Comparison of ENCODE assay signal across 1 cellular context in the genomic region with DNA sequence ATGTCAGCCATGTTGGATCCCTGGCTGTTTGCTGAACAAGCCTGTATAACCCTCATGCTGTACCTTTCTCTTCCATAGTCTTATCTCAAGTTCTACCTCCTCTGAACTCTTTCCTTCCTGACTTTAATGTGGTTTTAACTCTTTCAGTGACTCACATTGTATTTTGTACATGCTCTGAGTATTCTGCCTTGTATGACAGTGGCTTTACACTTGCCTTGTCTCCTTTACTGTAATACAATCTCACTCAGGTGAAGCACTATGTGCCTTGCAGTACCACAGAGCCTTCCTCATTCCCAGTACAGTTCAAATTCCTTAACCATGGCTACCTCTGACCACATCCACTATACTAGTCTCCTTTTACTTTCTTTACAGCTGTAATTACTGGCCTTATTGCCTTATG.
TF ChIP-seq lines count a peak whose summit lies in the region.

No MANE protein-coding gene starts in this region.

TF ChIP-seq in endothelial cell of umbilical vein, 7 proteins besides CTCF, POLR2A, EP300 and RAD21:
- TF ChIP-seq JUN (IDR thresholded peaks at IDR 0.05; ENCODE audit: borderline replicate concordance, insufficient read depth, insufficient read length, low read depth) (no peak), FOS (IDR thresholded peaks at IDR 0.05; ENCODE audit: borderline replicate concordance, insufficient read depth, low read length) (no peak), EZH2 (IDR thresholded peaks at IDR 0.05; ENCODE audit: borderline replicate concordance, low read depth, low read length, severe bottlenecking) (no peak), GATA2 (IDR thresholded peaks at IDR 0.05; ENCODE audit: insufficient read depth, insufficient read length, low read depth, low read length) (no peak), MYC (IDR thresholded peaks at IDR 0.05; ENCODE audit: low read depth, low read length) (no peak), POLR2AphosphoS5 (IDR thresholded peaks at IDR 0.05; ENCODE audit: insufficient read depth, low read depth, low read length) (no peak)
- TF ChIP-seq, protein P1, sequence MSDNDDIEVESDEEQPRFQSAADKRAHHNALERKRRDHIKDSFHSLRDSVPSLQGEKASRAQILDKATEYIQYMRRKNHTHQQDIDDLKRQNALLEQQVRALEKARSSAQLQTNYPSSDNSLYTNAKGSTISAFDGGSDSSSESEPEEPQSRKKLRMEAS (IDR thresholded peaks at IDR 0.05; ENCODE audit: insufficient read depth, insufficient read length), result no peak
